Comparison of ENCODE assay signal across 12 cellular contexts in the genomic region with DNA sequence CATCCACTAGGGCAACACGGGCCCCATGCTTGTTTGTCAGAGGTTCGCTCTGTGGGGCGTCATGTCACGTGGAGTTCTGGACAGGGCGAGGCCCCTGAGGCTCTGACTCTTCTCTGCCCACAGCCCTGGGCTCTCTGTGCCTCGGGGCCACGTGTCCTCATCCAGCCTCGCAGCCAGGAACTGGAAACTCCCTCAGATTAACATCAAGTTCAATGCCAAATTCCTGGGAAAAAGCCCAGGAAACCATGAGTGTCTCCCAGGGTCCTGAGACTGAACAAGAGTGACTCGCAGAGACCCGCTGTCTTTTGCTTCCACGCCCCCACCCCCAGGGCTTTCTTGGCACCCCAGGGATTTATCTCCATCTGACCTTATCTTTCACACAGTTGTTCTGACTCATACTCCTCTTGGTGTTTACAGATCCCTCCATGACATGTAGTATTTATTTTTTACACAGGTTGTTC.
DNase-seq lines count a peak whose midpoint lies in the region; ATAC-seq, FAIRE-seq and TF ChIP-seq lines count a peak whose summit lies in the region.
"Had no signal": no experiment of that assay in that cellular context is flagged by ENCODE, and none has a peak within 500 bp of the region (broad histone marks: within the 10 kb centered on the region; RNA-seq: fewer than 3 reads in every experiment).

No MANE protein-coding gene starts in this region.

- TF ChIP-seq POLR2A in K562 (conservative IDR thresholded peaks at IDR 0.05) (no peak), sigmoid colon (IDR thresholded peaks at IDR 0.05) (no peak), esophagus squamous epithelium (IDR thresholded peaks at IDR 0.05) (no peak)

- H4K20me1 ChIP-seq in K562 (replicated peaks; ENCODE audit: control insufficient read depth, insufficient read depth, low read length): no peaks in the 10 kb centered on the region

- ATAC-seq in K562: no peak; the same call in 1 of the 3 replicates
- ATAC-seq: activated CD8-positive, alpha-beta T cell treated with anti-CD3 and anti-CD28 coated beads for 36 hours; left lobe of liver had no signal

- H3K27me3 ChIP-seq in K562 (ENCODE audit: control insufficient read depth in 2 of 2, insufficient read depth in 2 of 2, low read length in 2 of 2): no peaks in the 10 kb centered on the region
- H3K27me3 ChIP-seq in sigmoid colon: no peaks in the 10 kb centered on the region
- no peaks in the 10 kb centered on the region for H3K27me3 ChIP-seq in esophagus squamous epithelium

- no peak overlapping the region for H3K27ac ChIP-seq in K562 (ENCODE audit: extremely low read depth, low read depth, low read length)
- H3K27ac ChIP-seq in sigmoid colon: no peak overlapping the region
- H3K27ac ChIP-seq in esophagus squamous epithelium: no peak overlapping the region

- H3K36me3 ChIP-seq in K562 (ENCODE audit: control insufficient read depth, insufficient read depth, low read length): no peaks in the 10 kb centered on the region
- no peaks in the 10 kb centered on the region for H3K36me3 ChIP-seq in sigmoid colon
- H3K36me3 ChIP-seq in esophagus squamous epithelium: no peaks in the 10 kb centered on the region

- no peak overlapping the region for H3K4me3 ChIP-seq in K562
- no peak overlapping the region for H3K4me3 ChIP-seq in sigmoid colon
- no peak overlapping the region for H3K4me3 ChIP-seq in esophagus squamous epithelium

- no peaks in the 10 kb centered on the region for H3K79me2 ChIP-seq in K562 (ENCODE audit: control insufficient read depth, insufficient read depth, low read length)

- CTCF ChIA-PET in K562 (lab: Yijun Ruan, JAX; ENCODE audit: low intra/inter-chr PET ratio): no interaction called here

- intact Hi-C loops in K562 (cut with micrococcal nuclease): no loop called here
- intact Hi-C loops in sigmoid colon (cut with DNase I): no loop called here
- intact Hi-C loops in esophagus squamous epithelium (cut with DNase I): no loop called here

- no peak overlapping the region for H3K9ac ChIP-seq in K562 (ENCODE audit: insufficient read depth in 1 of 2, low read depth in 2 of 2, low read length in 2 of 2)

- H3K9me3 ChIP-seq in K562 (replicated peaks; ENCODE audit: control insufficient read depth, insufficient read depth, low read depth, low read length) (no peaks in the 10 kb centered on the region), sigmoid colon (no peaks in the 10 kb centered on the region), esophagus squamous epithelium (no peaks in the 10 kb centered on the region)

- no peaks in the 10 kb centered on the region for H3K9me1 ChIP-seq in K562 (ENCODE audit: control insufficient read depth, insufficient read depth, low read length)

- in situ Hi-C loops in K562 (cut with MboI): no loop called here

- no TSS peak for BruUV-seq in K562 (replicated peaks; lab: Mats Ljungman, UMichigan)

- H3K4me2 ChIP-seq in K562 (ENCODE audit: insufficient read depth, low read length): no peak overlapping the region

- no peak for TF ChIP-seq RAD21 in K562 (CRISPR knock-in tag; conservative IDR thresholded peaks at IDR 0.05 in 1 of 2, IDR thresholded peaks at IDR 0.05 in 1 of 2)

- H2AFZ ChIP-seq in K562 (ENCODE audit: low read depth, low read length): no peak overlapping the region

- no peak for FAIRE-seq in K562 (lab: Jason Lieb, UNC)

- TF ChIP-seq EP300 in K562 (IDR thresholded peaks at IDR 0.05; ENCODE audit: low read length) (no peak), sigmoid colon (IDR thresholded peaks at IDR 0.05) (no peak)

- POLR2A ChIA-PET in K562 (lab: Yijun Ruan, JAX): no interaction called here

- DNase-seq in COLO829 (ENCODE audit: low spot score) (peak; percentile 69), HT1080 (ENCODE audit: low read depth) (peak; percentile 77), K562 (ENCODE audit: extremely low read depth in 1 of 4, low spot score in 3 of 4) (no peak), medulla oblongata (ENCODE audit: extremely low spot score) (peak; percentile 4), sigmoid colon (no peak), esophagus squamous epithelium (lab: John Stamatoyannopoulos, UW) (no peak), kidney glomerular epithelial cell (lab: John Stamatoyannopoulos, UW) (no peak), NOMO-1 (lab: John Stamatoyannopoulos, UW; ENCODE audit: unreplicated experiment in 2 of 2) (no peak)
- DNase-seq: activated CD8-positive, alpha-beta T cell treated with anti-CD3 and anti-CD28 coated beads for 36 hours; amygdala; erythroblast had no signal

- WGBS in K562 (ENCODE audit: insufficient coverage, low coverage, missing lambda C conversion rate): 0% methylated on average over 11 of the region's 11 CpGs
- WGBS in sigmoid colon, 2 donors: 53 to 71% methylated on average over 11 of the region's 11 CpGs
- WGBS in esophagus squamous epithelium, 2 donors: 52 to 53% methylated on average over 5 to 11 of the region's 11 CpGs

- TF ChIP-seq CTCF in K562 (IDR thresholded peaks at IDR 0.05 in 2 of 3, conservative IDR thresholded peaks at IDR 0.05 in 1 of 3; ENCODE audit: insufficient read depth in 2 of 3, low read depth in 1 of 3, low read length in 3 of 3) (no peak), sigmoid colon (IDR thresholded peaks at IDR 0.05) (no peak), esophagus squamous epithelium (IDR thresholded peaks at IDR 0.05) (no peak)

- H3K4me1 ChIP-seq in K562 (replicated peaks in 1 of 2; ENCODE audit: control insufficient read depth in 2 of 2, insufficient read depth in 2 of 2, low read length in 2 of 2): no peaks in the 10 kb centered on the region
- H3K4me1 ChIP-seq in sigmoid colon: no peaks in the 10 kb centered on the region
- H3K4me1 ChIP-seq in esophagus squamous epithelium: no peaks in the 10 kb centered on the region

TF ChIP-seq in K562, 482 proteins besides CTCF, POLR2A, EP300 and RAD21 (continues in another document):
- TF ChIP-seq ZFP36 (IDR thresholded peaks at IDR 0.05; ENCODE audit: low read depth, low read length, partially characterized antibody) (no peak), PCBP2 (IDR thresholded peaks at IDR 0.05; ENCODE audit: low read depth, low read length, poor library complexity, severe bottlenecking) (no peak), ARID1B (IDR thresholded peaks at IDR 0.05) (0 out of 2 replicates have a peak, but pooled peaks have one; percentile 20), FOSL1 (tag; conservative IDR thresholded peaks at IDR 0.05) (peak; percentile 58), JUND (IDR thresholded peaks at IDR 0.05; ENCODE audit: borderline replicate concordance, low read depth, low read length) (0 out of 2 replicates have a peak, but pooled peaks have one; percentile 19), JUND (tag; IDR thresholded peaks at IDR 0.05; ENCODE audit: borderline replicate concordance, low read depth, low read length) (peak; percentile 12; the same call in 1 of the 3 replicates), ATF1 (CRISPR knock-in tag; IDR thresholded peaks at IDR 0.05) (no peak), ATF1 (tag; IDR thresholded peaks at IDR 0.05) (no peak), RFX5 (IDR thresholded peaks at IDR 0.05; ENCODE audit: low read depth, low read length) (no peak), POLR3G (IDR thresholded peaks at IDR 0.05; ENCODE audit: extremely low read depth, insufficient read length, insufficient replicate concordance) (no peak), MTA1 (IDR thresholded peaks at IDR 0.05; ENCODE audit: borderline replicate concordance) (no peak), EGR1 (conservative IDR thresholded peaks at IDR 0.05) (no peak), U2AF1 (optimal IDR thresholded peaks at IDR 0.05; ENCODE audit: low read depth, low read length) (no peak), POLR2AphosphoS5 (IDR thresholded peaks at IDR 0.05; ENCODE audit: control insufficient read depth, insufficient read depth, low read depth, low read length) (no peak), CSDE1 (IDR thresholded peaks at IDR 0.05) (no peak), ELF1 (tag; IDR thresholded peaks at IDR 0.05) (no peak), FOXP1 (CRISPR knock-in tag; IDR thresholded peaks at IDR 0.05) (no peak), CEBPB (tag; IDR thresholded peaks at IDR 0.05) (no peak), YBX1 (IDR thresholded peaks at IDR 0.05) (no peak), TEAD1 (CRISPR knock-in tag; IDR thresholded peaks at IDR 0.05) (no peak), KAT8 (IDR thresholded peaks at IDR 0.05; ENCODE audit: low read depth) (no peak), MLLT1 (IDR thresholded peaks at IDR 0.05) (no peak)
- TF ChIP-seq, protein P1, sequence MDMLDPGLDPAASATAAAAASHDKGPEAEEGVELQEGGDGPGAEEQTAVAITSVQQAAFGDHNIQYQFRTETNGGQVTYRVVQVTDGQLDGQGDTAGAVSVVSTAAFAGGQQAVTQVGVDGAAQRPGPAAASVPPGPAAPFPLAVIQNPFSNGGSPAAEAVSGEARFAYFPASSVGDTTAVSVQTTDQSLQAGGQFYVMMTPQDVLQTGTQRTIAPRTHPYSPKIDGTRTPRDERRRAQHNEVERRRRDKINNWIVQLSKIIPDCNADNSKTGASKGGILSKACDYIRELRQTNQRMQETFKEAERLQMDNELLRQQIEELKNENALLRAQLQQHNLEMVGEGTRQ (CRISPR knock-in tag; IDR thresholded peaks at IDR 0.05): peak; percentile 15; the same call in 1 of the 2 replicates

Comparison
In these comparisons a context has a peak if more than half of its experiments do, and no peak if none do; other contexts are left out.
1. DNase-seq: peak in COLO829 (single experiment), HT1080 (single experiment) and medulla oblongata (single experiment); none in K562 (0 of 4), sigmoid colon (single experiment), esophagus squamous epithelium (single experiment), kidney glomerular epithelial cell (single experiment) and NOMO-1 (0 of 2).